1 cellular context compared by ENCODE assay signal in the genomic region with DNA sequence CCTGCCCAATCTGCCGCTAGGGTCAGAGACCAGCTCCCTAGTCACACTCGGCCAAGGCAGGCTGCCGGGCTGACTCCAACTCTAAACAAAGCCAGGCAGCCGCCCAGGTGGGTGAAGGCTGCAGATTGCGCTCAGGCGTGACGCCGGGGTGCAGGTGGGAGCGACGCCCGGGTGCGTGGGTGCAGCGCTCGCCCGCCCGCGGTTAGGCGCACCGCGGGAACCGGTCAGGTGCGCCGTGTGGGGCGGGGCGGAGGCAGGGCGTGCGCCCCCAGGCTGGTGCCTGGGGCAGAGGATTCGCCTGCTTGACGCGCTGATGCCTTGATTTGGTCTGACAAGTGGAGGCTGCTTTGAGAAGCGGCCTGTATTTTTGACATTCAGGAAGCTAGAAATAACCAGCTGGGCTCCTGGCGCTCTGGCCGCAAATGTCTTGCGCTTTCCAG.
TF ChIP-seq lines count a peak whose summit lies in the region.

No MANE protein-coding gene starts in this region.

TF ChIP-seq in IMR-90, 13 proteins besides CTCF, POLR2A, EP300 and RAD21 (continued from another document):
- TF ChIP-seq, protein P1, sequence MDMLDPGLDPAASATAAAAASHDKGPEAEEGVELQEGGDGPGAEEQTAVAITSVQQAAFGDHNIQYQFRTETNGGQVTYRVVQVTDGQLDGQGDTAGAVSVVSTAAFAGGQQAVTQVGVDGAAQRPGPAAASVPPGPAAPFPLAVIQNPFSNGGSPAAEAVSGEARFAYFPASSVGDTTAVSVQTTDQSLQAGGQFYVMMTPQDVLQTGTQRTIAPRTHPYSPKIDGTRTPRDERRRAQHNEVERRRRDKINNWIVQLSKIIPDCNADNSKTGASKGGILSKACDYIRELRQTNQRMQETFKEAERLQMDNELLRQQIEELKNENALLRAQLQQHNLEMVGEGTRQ (IDR thresholded peaks at IDR 0.05; ENCODE audit: low read depth, low read length): no peak
- TF ChIP-seq RFX5 (IDR thresholded peaks at IDR 0.05; ENCODE audit: low read depth, low read length) (no peak), SMC3 (IDR thresholded peaks at IDR 0.05; ENCODE audit: low read depth, low read length) (no peak), FOS (IDR thresholded peaks at IDR 0.05; ENCODE audit: low read depth, low read length) (no peak), CEBPB (IDR thresholded peaks at IDR 0.05; ENCODE audit: low read depth, low read length) (no peak)
TF ChIP-seq in IMR-90: peak in this region for 0.
